Comparison of ENCODE assay signal across 27 cellular contexts in genomic region chr18:47399475-47399874, GRCh38.
"Had no signal": no experiment of that assay in that cellular context is flagged by ENCODE, and none has a peak within 500 bp of the region (broad histone marks: within the 10 kb centered on the region; RNA-seq: fewer than 3 reads in every experiment).

No MANE protein-coding gene starts in this region.

- DNase-seq: colonic mucosa; cortex of kidney; dermis blood vessel endothelial cell; dorsolateral prefrontal cortex; effector CD4-positive, alpha-beta T cell; effector CD8-positive, alpha-beta T cell; effector memory CD4-positive, alpha-beta T cell; effector memory CD8-positive, alpha-beta T cell; endodermal cell; erythroblast; esophagus squamous epithelium; foreskin fibroblast; foreskin keratinocyte; foreskin melanocyte; gastrocnemius medialis; glutamatergic neuron; heart right ventricle had no signal

- H3K4me1 ChIP-seq: colonic mucosa, esophagus muscularis mucosa, esophagus squamous epithelium, foreskin keratinocyte, gastrocnemius medialis, gastroesophageal sphincter, heart left ventricle, heart right ventricle had no signal

- H3K9me3 ChIP-seq: colonic mucosa, esophagus squamous epithelium, gastrocnemius medialis had no signal

- H3K27me3 ChIP-seq: colonic mucosa, esophagus squamous epithelium, foreskin keratinocyte had no signal

- ATAC-seq: effector memory CD8-positive, alpha-beta T cell; esophagus mucosa; foreskin keratinocyte; gastrocnemius medialis; gastroesophageal sphincter; heart left ventricle; heart right ventricle had no signal

- H3K27ac ChIP-seq: colonic mucosa, coronary artery, dorsolateral prefrontal cortex, epithelial cell of prostate, esophagus muscularis mucosa, esophagus squamous epithelium, foreskin keratinocyte, gastrocnemius medialis, gastroesophageal sphincter, heart left ventricle, heart right ventricle had no signal

- H3K36me3 ChIP-seq: colonic mucosa, esophagus muscularis mucosa, esophagus squamous epithelium, gastrocnemius medialis, gastroesophageal sphincter, heart left ventricle, heart right ventricle had no signal

- FAIRE-seq: colon, endometrium, endothelial cell of umbilical vein, frontal cortex had no signal

- H3K4me3 ChIP-seq: colonic mucosa, coronary artery, dorsolateral prefrontal cortex, esophagus muscularis mucosa, esophagus squamous epithelium, gastrocnemius medialis, gastroesophageal sphincter, heart left ventricle, heart right ventricle had no signal
